Comparison of ENCODE assay signal across 17 cellular contexts in genomic region chr16:49640606-49641005, GRCh38.
DNase-seq lines count a peak whose midpoint lies in the region; ATAC-seq and TF ChIP-seq lines count a peak whose summit lies in the region.
"Had no signal": no experiment of that assay in that cellular context is flagged by ENCODE, and none has a peak within 500 bp of the region (broad histone marks: within the 10 kb centered on the region; RNA-seq: fewer than 3 reads in every experiment).

No MANE protein-coding gene starts in this region.

- no peak overlapping the region for H3K4me2 ChIP-seq in osteoblast (ENCODE audit: insufficient read depth, low read length)

- H3K27ac ChIP-seq in left ventricle myocardium inferior (replicated peaks) (peak overlapping the region; percentile 81), osteoblast (ENCODE audit: low read depth, low read length) (no peak overlapping the region)

- peaks cover 33% of the 10 kb centered on the region for H3K36me3 ChIP-seq in left ventricle myocardium inferior
- peaks cover 3% of the 10 kb centered on the region for H3K36me3 ChIP-seq in osteoblast (ENCODE audit: insufficient read depth, low read length)

- no peaks in the 10 kb centered on the region for H3K9me3 Mint-ChIP-seq in MCF 10A (ENCODE audit: unreplicated experiment)
- peaks cover 2% of the 10 kb centered on the region for H3K9me3 Mint-ChIP-seq in activated CD8-positive, alpha-beta T cell treated with anti-CD3 and anti-CD28 coated beads, Interleukin-2, amount 10 ng/mL, durations not matched to agents 7 days and 5 days (ENCODE audit: insufficient read depth)
- H3K9me3 Mint-ChIP-seq: CD8-positive, alpha-beta T cell; effector memory CD8-positive, alpha-beta T cell had no signal

- H3K9me3 ChIP-seq in left ventricle myocardium inferior (replicated peaks) (peaks cover 5% of the 10 kb centered on the region), osteoblast (ENCODE audit: low read depth, low read length) (no peaks in the 10 kb centered on the region)

- peaks cover 12% of the 10 kb centered on the region for H3K27me3 Mint-ChIP-seq in MCF 10A (ENCODE audit: insufficient read depth, unreplicated experiment)
- H3K27me3 Mint-ChIP-seq in activated CD8-positive, alpha-beta T cell treated with anti-CD3 and anti-CD28 coated beads, Interleukin-2, amount 10 ng/mL, durations not matched to agents 7 days and 5 days (ENCODE audit: low read depth), result no peaks in the 10 kb centered on the region

- H3K27me3 ChIP-seq in left ventricle myocardium inferior (ENCODE audit: low read depth) (no peaks in the 10 kb centered on the region), osteoblast (ENCODE audit: insufficient read depth, low read length) (no peaks in the 10 kb centered on the region)

- H3K36me3 Mint-ChIP-seq in MCF 10A (ENCODE audit: insufficient read depth, unreplicated experiment), result no peaks in the 10 kb centered on the region
- no peaks in the 10 kb centered on the region for H3K36me3 Mint-ChIP-seq in activated CD8-positive, alpha-beta T cell treated with anti-CD3 and anti-CD28 coated beads, Interleukin-2, amount 10 ng/mL, durations not matched to agents 7 days and 5 days (ENCODE audit: low read depth)
- H3K36me3 Mint-ChIP-seq: CD8-positive, alpha-beta T cell; IgD-negative memory B cell had no signal

- no peaks in the 10 kb centered on the region for H3K79me2 ChIP-seq in osteoblast (ENCODE audit: insufficient read depth, low read length)
- H3K79me2 ChIP-seq: parathyroid adenoma had no signal

- DNase-seq in left ventricle myocardium inferior (no peak), Right ventricle myocardium superior (no peak), choroid plexus epithelial cell (ENCODE audit: low read depth) (peak; percentile 36), osteoblast (ENCODE audit: insufficient read length, low spot score, missing footprints) (peak; percentile 80), dermis blood vessel endothelial cell (no peak), MCF 10A (ENCODE audit: unreplicated experiment) (no peak)
- no peak for DNase-seq in activated CD8-positive, alpha-beta T cell treated with anti-CD3 and anti-CD28 coated beads, Interleukin-2, amount 10 ng/mL, durations not matched to agents 7 days and 5 days
- DNase-seq: activated CD4-positive, alpha-beta T cell treated with anti-CD3 and anti-CD28 coated beads for 4 hours; CD8-positive, alpha-beta T cell; effector memory CD8-positive, alpha-beta T cell; lower lobe of right lung; NCI-H1930; NCI-H446 treated with DMSO at 0.1 percent for 48 hours; stimulated activated CD8-positive, alpha-beta memory T cell treated with anti-CD3 and anti-CD28 coated beads, Interleukin-4, amount 100 ng/mL, for 48 hours had no signal

- peaks cover 9% of the 10 kb centered on the region for H3K4me1 Mint-ChIP-seq in MCF 10A (ENCODE audit: insufficient read depth, unreplicated experiment)
- H3K4me1 Mint-ChIP-seq in activated CD8-positive, alpha-beta T cell treated with anti-CD3 and anti-CD28 coated beads, Interleukin-2, amount 10 ng/mL, durations not matched to agents 7 days and 5 days (ENCODE audit: low read depth), result no peaks in the 10 kb centered on the region
- H3K4me1 Mint-ChIP-seq: IgD-negative memory B cell had no signal

- H3K27ac Mint-ChIP-seq in MCF 10A (ENCODE audit: low read depth, unreplicated experiment), result no peak overlapping the region
- no peak overlapping the region for H3K27ac Mint-ChIP-seq in activated CD8-positive, alpha-beta T cell treated with anti-CD3 and anti-CD28 coated beads, Interleukin-2, amount 10 ng/mL, durations not matched to agents 7 days and 5 days
- H3K27ac Mint-ChIP-seq: CD8-positive, alpha-beta T cell; effector memory CD8-positive, alpha-beta T cell; IgD-negative memory B cell had no signal

- H4K20me1 ChIP-seq in osteoblast (ENCODE audit: insufficient read depth, low read length), result no peaks in the 10 kb centered on the region

- H3K4me3 ChIP-seq in left ventricle myocardium inferior (no peak overlapping the region), choroid plexus epithelial cell (ENCODE audit: low read depth, low read length) (no peak overlapping the region), osteoblast (ENCODE audit: insufficient read depth, low read length) (no peak overlapping the region)
- H3K4me3 ChIP-seq: lower lobe of right lung had no signal

- intact Hi-C loops in left ventricle myocardium inferior (cut with micrococcal nuclease), result no loop called here
- intact Hi-C loops in Right ventricle myocardium superior (cut with DNase I), result no loop called here
- intact Hi-C loops in MCF 10A (cut with micrococcal nuclease), result no loop called here

- TF ChIP-seq CTCF in left ventricle myocardium inferior (IDR thresholded peaks at IDR 0.05; ENCODE audit: borderline replicate concordance) (no peak), choroid plexus epithelial cell (conservative IDR thresholded peaks at IDR 0.05; ENCODE audit: low read depth, low read length) (no peak), osteoblast (IDR thresholded peaks at IDR 0.05; ENCODE audit: extremely low read depth, low read depth, low read length) (no peak), MCF 10A (IDR thresholded peaks at IDR 0.05; ENCODE audit: unreplicated experiment) (no peak)

- ATAC-seq in Right ventricle myocardium superior (ENCODE audit: poor library complexity), result no peak
- no peak for ATAC-seq in activated CD8-positive, alpha-beta T cell treated with anti-CD3 and anti-CD28 coated beads, Interleukin-2, amount 10 ng/mL, durations not matched to agents 7 days and 5 days
- ATAC-seq in HG02973 (IDR thresholded peaks at IDR 0.05; ENCODE audit: unreplicated experiment), result no peak
- ATAC-seq: CD8-positive, alpha-beta T cell; effector memory CD8-positive, alpha-beta T cell had no signal

- no peak overlapping the region for H2AFZ ChIP-seq in osteoblast (ENCODE audit: low read length)
- H2AFZ ChIP-seq: parathyroid adenoma had no signal

- POLR2A ChIA-PET in MCF 10A (lab: Yijun Ruan, JAX), result interaction anchor here (0.7 kb wide), 1 partner anchor 19 kb away, joined by 4 read pairs; no protein-coding TSS in a partner anchor
- POLR2A ChIA-PET in activated CD8-positive, alpha-beta T cell treated with anti-CD3 and anti-CD28 coated beads, Interleukin-2, amount 10 ng/mL, durations not matched to agents 7 days and 5 days (lab: Charles Lee), result interaction anchor here (0.6 kb wide), 1 partner anchor 399 kb away, joined by 3 read pairs; no protein-coding TSS in a partner anchor

- H3K4me3 Mint-ChIP-seq in MCF 10A (ENCODE audit: unreplicated experiment), result no peak overlapping the region
- H3K4me3 Mint-ChIP-seq in activated CD8-positive, alpha-beta T cell treated with anti-CD3 and anti-CD28 coated beads, Interleukin-2, amount 10 ng/mL, durations not matched to agents 7 days and 5 days, result no peak overlapping the region
- H3K4me3 Mint-ChIP-seq: CD8-positive, alpha-beta T cell; effector memory CD8-positive, alpha-beta T cell; IgD-negative memory B cell had no signal

- no TSS peak for BruUV-seq in MCF 10A (replicated peaks; lab: Mats Ljungman, UMichigan)

- peaks cover 42% of the 10 kb centered on the region for H3K4me1 ChIP-seq in left ventricle myocardium inferior
- peaks cover 55% of the 10 kb centered on the region for H3K4me1 ChIP-seq in osteoblast (ENCODE audit: insufficient read depth, low read length)

- CTCF ChIA-PET in MCF 10A (lab: Yijun Ruan, JAX), result no interaction called here
- CTCF ChIA-PET in activated CD8-positive, alpha-beta T cell treated with anti-CD3 and anti-CD28 coated beads, Interleukin-2, amount 10 ng/mL, durations not matched to agents 7 days and 5 days (lab: Charles Lee), result no interaction called here

Comparison
In these comparisons a context has a peak if more than half of its experiments do, and no peak if none do; other contexts are left out.
1. DNase-seq: peak in choroid plexus epithelial cell (single experiment) and osteoblast (single experiment); none in left ventricle myocardium inferior (single experiment), Right ventricle myocardium superior (single experiment), dermis blood vessel endothelial cell (single experiment), MCF 10A (single experiment) and activated CD8-positive, alpha-beta T cell treated with anti-CD3 and anti-CD28 coated beads, Interleukin-2, amount 10 ng/mL, durations not matched to agents 7 days and 5 days (single experiment).